In the genomic region with DNA sequence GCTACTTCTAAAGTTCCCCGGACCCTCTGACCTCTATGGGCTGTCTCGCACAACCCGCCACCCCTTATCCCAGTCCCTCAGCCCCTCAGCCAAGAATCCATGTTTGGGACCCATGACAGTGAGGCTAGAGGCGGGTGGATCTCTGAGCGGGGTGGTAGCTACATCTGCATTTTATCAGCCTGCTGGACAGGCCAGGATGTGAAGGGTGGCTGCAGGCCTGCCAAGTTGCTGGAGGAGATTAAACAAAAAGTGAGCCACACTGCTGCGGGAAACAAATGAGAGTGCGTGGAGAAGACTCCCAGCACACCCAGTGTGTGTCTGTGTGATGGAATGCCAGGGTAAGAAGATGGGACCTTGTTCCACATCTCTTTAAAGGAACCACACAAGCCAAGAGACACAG, we compare ENCODE assay signal across 30 cellular contexts. TPM values are rescaled to one million over a fixed set of nuclear protein-coding genes. Genes with fewer than 3 reads are reported as not detected.
DNase-seq lines count a peak whose midpoint lies in the region; ATAC-seq and TF ChIP-seq lines count a peak whose summit lies in the region.
"Had no signal": no experiment of that assay in that cellular context is flagged by ENCODE, and none has a peak within 500 bp of the region (broad histone marks: within the 10 kb centered on the region; RNA-seq: fewer than 3 reads in every experiment).

No MANE protein-coding gene starts in this region.

- no peaks in the 10 kb centered on the region for H3K36me3 ChIP-seq in rectal smooth muscle tissue (ENCODE audit: control insufficient read depth, insufficient read depth, low read length)
- H3K36me3 ChIP-seq: MG63, ovary, tibial nerve had no signal

- H3K27me3 ChIP-seq in rectal smooth muscle tissue (ENCODE audit: control insufficient read depth, insufficient read depth, low read length): no peaks in the 10 kb centered on the region
- H3K27me3 ChIP-seq: MG63, ovary, tibial nerve had no signal

- H3K9ac ChIP-seq in rectal smooth muscle tissue (ENCODE audit: low read length): no peak overlapping the region

- no peak for TF ChIP-seq CTCF in AG10803 (conservative IDR thresholded peaks at IDR 0.05; ENCODE audit: low read length)
- no peak for TF ChIP-seq CTCF in fibroblast of villous mesenchyme (IDR thresholded peaks at IDR 0.05; ENCODE audit: insufficient read depth, low read depth, low read length)

- H3K4me3 ChIP-seq in AG10803 (ENCODE audit: low read length) (no peak overlapping the region), fibroblast of villous mesenchyme (ENCODE audit: low read depth, low read length) (no peak overlapping the region), rectal smooth muscle tissue (ENCODE audit: low read length) (no peak overlapping the region)
- H3K4me3 ChIP-seq: coronary artery, MG63, ovary, SK-N-MC, tibial nerve had no signal

- H3K4me1 ChIP-seq in rectal smooth muscle tissue (ENCODE audit: control insufficient read depth, insufficient read depth, low read length): peaks cover 50% of the 10 kb centered on the region

- DNase-seq in AG10803 (ENCODE audit: low read depth): peak; percentile 69
- peak; percentile 38 for DNase-seq in fibroblast of villous mesenchyme (ENCODE audit: low read depth)
- no peak for DNase-seq in NCI-H187 treated with DMSO at 0.1 percent for 48 hours (lab: John Stamatoyannopoulos, UW)
- no peak for DNase-seq in effector CD8-positive, alpha-beta T cell (lab: John Stamatoyannopoulos, UW)
- DNase-seq in NCI-H2171 treated with DMSO at 0.1 percent for 48 hours (lab: John Stamatoyannopoulos, UW): no peak
- no peak for DNase-seq in activated CD8-positive, alpha-beta memory T cell treated with anti-CD3 and anti-CD28 coated beads, Interleukin-2, amount 50 U/mL, for 48 hours
- DNase-seq: activated CD4-positive, alpha-beta T cell treated with anti-CD3 and anti-CD28 coated beads for 4 hours; activated T-cell treated with anti-CD3 and anti-CD28 coated beads, Interleukin-2, amount 50 U/mL, for 4 hours; amniotic stem cell; COR-L47; DMS79 treated with DMSO at 0.1 percent for 48 hours; head of caudate nucleus; MG63; NCI-H1436 treated with DMSO at 0.1 percent for 48 hours; NCI-H524 treated with DMSO at 0.1 percent for 48 hours; stimulated activated CD4-positive, alpha-beta T cell treated with anti-CD3 and anti-CD28 coated beads, Interleukin-4, amount 100 ng/mL, for 4 hours; stimulated activated naive CD4-positive, alpha-beta T cell treated with Interleukin-2 at 50 U/mL for 16 hours had no signal

- peak; percentile 47 for ATAC-seq in SK-N-SH treated with all-trans-retinoic acid at 6 μM for 48 hours
- ATAC-seq: activated T-cell treated with anti-CD3 and anti-CD28 coated beads, Interleukin-2, amount 50 U/mL, for 4 hours; natural killer cell treated with Interleukin-12 subunit alpha and Interleukin-12 subunit beta and Interleukin-15 and Interleukin-18, amount 100 ng/mL, for 72 hours had no signal

- peak overlapping the region; percentile 93 for H3K27ac ChIP-seq in rectal smooth muscle tissue (ENCODE audit: low read depth, low read length)
- H3K27ac ChIP-seq: SK-N-MC had no signal

TF ChIP-seq in SK-N-SH treated with all-trans-retinoic acid at 6 μM for 48 hours, 23 proteins besides CTCF, POLR2A, EP300 and RAD21:
- no peak for TF ChIP-seq TOX (CRISPR knock-in tag; IDR thresholded peaks at IDR 0.05; ENCODE audit: borderline replicate concordance)
- 0 out of 2 replicates have a peak, but pooled peaks have one; percentile 18 for TF ChIP-seq TCF4 (CRISPR knock-in tag; IDR thresholded peaks at IDR 0.05; ENCODE audit: borderline replicate concordance)
- TF ChIP-seq PPARA (CRISPR knock-in tag; IDR thresholded peaks at IDR 0.05; ENCODE audit: borderline replicate concordance): no peak
- TF ChIP-seq ZNF8 (CRISPR knock-in tag; IDR thresholded peaks at IDR 0.05): peak; percentile 22; the same call in 1 of the 2 replicates
- TF ChIP-seq CSDC2 (CRISPR knock-in tag; IDR thresholded peaks at IDR 0.05): no peak
- no peak for TF ChIP-seq ZFP30 (CRISPR knock-in tag; IDR thresholded peaks at IDR 0.05)
- TF ChIP-seq ARNTL (CRISPR knock-in tag; IDR thresholded peaks at IDR 0.05; ENCODE audit: borderline replicate concordance, low read depth): no peak

RNA-seq across cellular contexts. Expression of gene SPATA12, which starts 51.1 kb away (rescaled TPM):
- not detected in 2 replicates for total RNA-seq in fibroblast of villous mesenchyme
- total RNA-seq: A673; activated CD8-positive, alpha-beta memory T cell treated with anti-CD3 and anti-CD28 coated beads for 36 hours; activated T-cell treated with anti-CD3 and anti-CD28 coated beads, Interleukin-2, amount 50 U/mL, for 4 hours; bronchial epithelial cell; mesothelial cell of epicardium; natural killer cell treated with Interleukin-12 subunit alpha and Interleukin-12 subunit beta and Interleukin-15 and Interleukin-18, amount 100 ng/mL, for 72 hours; right cardiac atrium; T-helper 2 cell treated with Interferon-gamma antibody and Interleukin-4, amounts not matched to agents 100 ng/mL and 5 ng/mL, for 36 hours; tibial nerve had no signal

Comparison
In these comparisons a context has a peak if more than half of its experiments do, and no peak if none do; other contexts are left out.
1. DNase-seq: peak in AG10803 (single experiment) and fibroblast of villous mesenchyme (single experiment); none in NCI-H187 treated with DMSO at 0.1 percent for 48 hours (single experiment), effector CD8-positive, alpha-beta T cell (single experiment), NCI-H2171 treated with DMSO at 0.1 percent for 48 hours (single experiment) and activated CD8-positive, alpha-beta memory T cell treated with anti-CD3 and anti-CD28 coated beads, Interleukin-2, amount 50 U/mL, for 48 hours (single experiment).